ENCODE assay signal across 2 cellular contexts in the genomic region with DNA sequence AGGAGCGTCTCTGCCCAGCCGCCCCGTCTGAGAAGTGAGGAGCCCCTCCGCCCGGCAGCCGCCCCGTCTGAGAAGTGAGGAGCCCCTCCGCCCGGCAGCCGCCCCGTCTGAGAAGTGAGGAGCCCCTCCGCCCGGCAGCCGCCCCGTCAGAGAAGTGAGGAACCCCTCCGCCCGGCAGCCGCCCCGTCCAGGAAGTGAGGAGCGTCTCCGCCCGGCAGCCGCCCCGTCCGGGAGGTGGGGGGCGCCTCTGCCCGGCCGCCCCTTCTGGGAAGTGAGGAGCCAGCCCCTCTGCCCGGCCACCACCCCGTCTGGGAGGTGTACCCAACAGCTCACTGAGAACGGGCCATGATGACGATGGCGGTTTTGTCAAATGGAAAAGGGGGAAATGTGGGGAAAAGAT. TPM values are rescaled to one million over a fixed set of nuclear protein-coding genes. Genes with fewer than 3 reads are reported as not detected.
DNase-seq lines count a peak whose midpoint lies in the region; TF ChIP-seq lines count a peak whose summit lies in the region.
"Not testable (repeated sequence)": the region's sequence is repeated elsewhere in the genome, so short reads cannot be mapped to it uniquely, and the experiment has no call there.

No MANE protein-coding gene starts in this region.

- H3K9me3 Mint-ChIP-seq in glutamatergic neuron (ENCODE audit: unreplicated experiment) = not testable (repeated sequence)

- not testable (repeated sequence) for TF ChIP-seq CTCF in glutamatergic neuron (IDR thresholded peaks at IDR 0.05; ENCODE audit: partially characterized antibody, unreplicated experiment)

- peaks cover 14% of the 10 kb centered on the region for H3K36me3 Mint-ChIP-seq in glutamatergic neuron (ENCODE audit: unreplicated experiment)

- H3K27ac Mint-ChIP-seq in glutamatergic neuron (ENCODE audit: unreplicated experiment) = peak overlapping the region; percentile 59

- H3K4me3 Mint-ChIP-seq in glutamatergic neuron (ENCODE audit: unreplicated experiment) = not testable (repeated sequence)

- H3K27me3 Mint-ChIP-seq in glutamatergic neuron (ENCODE audit: unreplicated experiment) = not testable (repeated sequence)

- not testable (repeated sequence) for DNase-seq in glutamatergic neuron
- DNase-seq in islet precursor cell = peak; percentile 12

- not testable (repeated sequence) for H3K4me1 Mint-ChIP-seq in glutamatergic neuron (ENCODE audit: low read depth, unreplicated experiment)

RNA-seq across cellular contexts. Expression of a gene that starts 34.8 kb away (rescaled TPM):
- total RNA-seq in glutamatergic neuron (ENCODE audit: unreplicated experiment) = 13.7 TPM
